Comparison of ENCODE assay signal across 19 cellular contexts in genomic region chr15:85027033-85027380, GRCh38. TPM values are rescaled to one million over a fixed set of nuclear protein-coding genes. Genes with fewer than 3 reads are reported as not detected.
A peak's percentile ranks its signal among the peaks of the same experiment; 100 is the strongest.
DNase-seq lines count a peak whose midpoint lies in the region; ATAC-seq and TF ChIP-seq lines count a peak whose summit lies in the region.
"Had no signal": no experiment of that assay in that cellular context is flagged by ENCODE, and none has a peak within 500 bp of the region (broad histone marks: within the 10 kb centered on the region; RNA-seq: fewer than 3 reads in every experiment).

No MANE protein-coding gene starts in this region.

- no peaks in the 10 kb centered on the region for H3K9me3 Mint-ChIP-seq in osteocyte (ENCODE audit: unreplicated experiment)
- no peaks in the 10 kb centered on the region for H3K9me3 Mint-ChIP-seq in nephron progenitor cell
- H3K9me3 Mint-ChIP-seq: activated naive CD4-positive, alpha-beta T cell treated with anti-CD3 and anti-CD28 coated beads, Interleukin-2, amount 50 U/mL, for 24 hours; effector memory CD8-positive, alpha-beta T cell had no signal

- TF ChIP-seq CTCF in AG10803 (conservative IDR thresholded peaks at IDR 0.05; ENCODE audit: low read length) (no peak), dorsolateral prefrontal cortex (IDR thresholded peaks at IDR 0.05 in 54 of 56, conservative IDR thresholded peaks at IDR 0.05 in 2 of 56; ENCODE audit: low read depth in 1 of 56, partially characterized antibody in 56 of 56) (no peak), osteocyte (IDR thresholded peaks at IDR 0.05) (no peak), nephron progenitor cell (IDR thresholded peaks at IDR 0.05) (no peak)

- H3K27ac Mint-ChIP-seq in osteocyte (ENCODE audit: unreplicated experiment) (peak overlapping the region; percentile 75), nephron progenitor cell (no peak overlapping the region)
- H3K27ac Mint-ChIP-seq: activated CD4-positive, alpha-beta T cell treated with anti-CD3 and anti-CD28 coated beads for 36 hours had no signal

- H3K27me3 Mint-ChIP-seq in osteocyte (ENCODE audit: unreplicated experiment) (no peaks in the 10 kb centered on the region), nephron progenitor cell (ENCODE audit: low read depth, poor library complexity) (peaks cover 2% of the 10 kb centered on the region)
- H3K27me3 Mint-ChIP-seq: activated CD4-positive, alpha-beta T cell treated with anti-CD3 and anti-CD28 coated beads for 36 hours; activated naive CD4-positive, alpha-beta T cell treated with anti-CD3 and anti-CD28 coated beads, Interleukin-2, amount 50 U/mL, for 24 hours; effector memory CD8-positive, alpha-beta T cell had no signal

- H3K4me3 ChIP-seq in AG10803 (ENCODE audit: low read length) (no peak overlapping the region), dorsolateral prefrontal cortex (no peak overlapping the region)

- H3K36me3 Mint-ChIP-seq in osteocyte (ENCODE audit: unreplicated experiment) (no peaks in the 10 kb centered on the region), nephron progenitor cell (ENCODE audit: low read depth) (no peaks in the 10 kb centered on the region)
- H3K36me3 Mint-ChIP-seq: activated naive CD4-positive, alpha-beta T cell treated with anti-CD3 and anti-CD28 coated beads, Interleukin-2, amount 50 U/mL, for 24 hours had no signal

- H3K27ac ChIP-seq in dorsolateral prefrontal cortex = peak overlapping the region in 56 of 59 donors; percentile 11 to 95 (median 80)
- H3K27ac ChIP-seq: brain microvascular endothelial cell had no signal

- ATAC-seq in HG02798 (IDR thresholded peaks at IDR 0.05; ENCODE audit: poor library complexity, unreplicated experiment) (peak; percentile 9), GM19023 (IDR thresholded peaks at IDR 0.05; ENCODE audit: unreplicated experiment) (no peak)
- ATAC-seq: activated CD4-positive, alpha-beta T cell treated with anti-CD3 and anti-CD28 coated beads for 36 hours; effector memory CD8-positive, alpha-beta T cell had no signal

- H3K4me1 Mint-ChIP-seq in osteocyte (ENCODE audit: unreplicated experiment) = peaks cover 49% of the 10 kb centered on the region
- H3K4me1 Mint-ChIP-seq in nephron progenitor cell = peaks cover 28% of the 10 kb centered on the region

- intact Hi-C loops in dorsolateral prefrontal cortex (cut with DNase I) = loop anchor here in 1 of 2 donors (5.0 kb wide), 1 partner anchor 45 kb away; the partner anchor contains the start of gene PDE8A

- H3K27me3 ChIP-seq in dorsolateral prefrontal cortex = no peaks in the 10 kb centered on the region
- H3K27me3 ChIP-seq: brain microvascular endothelial cell had no signal

- DNase-seq in AG10803 (ENCODE audit: low read depth) (peak; percentile 29), dorsolateral prefrontal cortex (no peak), osteocyte (ENCODE audit: extremely low spot score, unreplicated experiment) (no peak), cerebellum (ENCODE audit: low spot score) (no peak), nephron progenitor cell (no peak)
- DNase-seq in activated CD4-positive, alpha-beta T cell treated with anti-CD3 and anti-CD28 coated beads, Interleukin-2, amount 50 U/mL, for 4 hours = no peak
- DNase-seq: activated CD4-positive, alpha-beta T cell treated with anti-CD3 and anti-CD28 coated beads for 36 hours; brain microvascular endothelial cell; Caco-2; effector memory CD8-positive, alpha-beta T cell; NCI-H1417 treated with DMSO at 0.1 percent for 48 hours; retina; SIG-M5; stimulated activated CD4-positive, alpha-beta T cell treated with anti-CD3 and anti-CD28 coated beads, Interleukin-1b, Interleukin-23, amount 100 ng/mL, for 48 hours; T-helper 9 cell; trophoblast cell had no signal

- H3K4me3 Mint-ChIP-seq in osteocyte (ENCODE audit: unreplicated experiment) = no peak overlapping the region
- H3K4me3 Mint-ChIP-seq in nephron progenitor cell = no peak overlapping the region
- H3K4me3 Mint-ChIP-seq: activated CD4-positive, alpha-beta T cell treated with anti-CD3 and anti-CD28 coated beads for 36 hours; activated naive CD4-positive, alpha-beta T cell treated with anti-CD3 and anti-CD28 coated beads, Interleukin-2, amount 50 U/mL, for 24 hours; effector memory CD8-positive, alpha-beta T cell had no signal

RNA-seq across cellular contexts. Expression of gene PDE8A, which starts 45.4 kb away (rescaled TPM):
- total RNA-seq in dorsolateral prefrontal cortex (100 to 1,000 TPM in 47 of 120 experiments, 10 to 100 TPM in 73; 30.4 to 316 (median 86.1) TPM), osteocyte (23.7 and 24.0 TPM in 2 replicates), cerebellum (33.1 TPM)
